ENCODE assay signal across 8 cellular contexts in the genomic region with DNA sequence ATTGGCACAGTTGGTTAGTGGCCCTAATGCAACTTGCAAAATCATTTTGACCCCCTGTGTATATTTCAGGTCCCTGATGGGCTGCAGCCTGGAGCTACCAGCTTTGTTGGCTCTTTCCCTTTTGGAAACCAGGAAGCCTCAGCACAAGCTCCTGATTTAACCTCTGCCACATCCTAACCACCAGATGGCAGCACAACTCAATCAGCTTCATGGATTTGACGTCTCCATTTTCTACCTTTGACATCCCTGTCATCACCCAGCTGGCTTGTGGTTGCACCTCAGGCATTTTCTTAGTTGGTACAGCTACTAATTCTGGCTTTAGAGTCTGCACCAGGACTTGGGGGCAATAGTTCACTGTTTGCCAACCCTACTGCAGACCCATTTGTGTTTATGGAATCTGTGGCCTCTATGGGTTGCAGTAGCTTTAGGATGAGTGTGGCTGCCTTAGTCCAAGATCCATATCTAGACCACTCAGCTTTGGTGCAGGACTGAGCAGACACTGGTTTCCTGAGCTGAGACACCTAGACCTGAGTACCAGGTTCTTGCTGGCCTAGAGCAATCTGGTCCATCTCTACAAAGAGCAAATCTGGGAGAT.
DNase-seq lines count a peak whose midpoint lies in the region; ATAC-seq and TF ChIP-seq lines count a peak whose summit lies in the region.

No MANE protein-coding gene starts in this region.

- no peaks in the 10 kb centered on the region for H3K36me3 Mint-ChIP-seq in activated CD8-positive, alpha-beta T cell treated with anti-CD3 and anti-CD28 coated beads, Interleukin-2, amount 10 ng/mL, durations not matched to agents 7 days and 5 days (ENCODE audit: low read depth)

- POLR2A ChIA-PET in activated CD8-positive, alpha-beta T cell treated with anti-CD3 and anti-CD28 coated beads, Interleukin-2, amount 10 ng/mL, durations not matched to agents 7 days and 5 days (lab: Charles Lee) = no interaction called here

- CTCF ChIA-PET in activated CD8-positive, alpha-beta T cell treated with anti-CD3 and anti-CD28 coated beads, Interleukin-2, amount 10 ng/mL, durations not matched to agents 7 days and 5 days (lab: Charles Lee) = interaction anchor here (0.6 to 2.6 kb wide), 21 partner anchors 9 to 875 kb away, joined by 3 to 34 read pairs (median 3); no protein-coding TSS in a partner anchor

- H3K4me2 ChIP-seq in GM23248 (ENCODE audit: unreplicated experiment) = no peak overlapping the region

- no peaks in the 10 kb centered on the region for H3F3A ChIP-seq in GM23248 (ENCODE audit: insufficient read depth)

- H3K79me2 ChIP-seq in GM23248 (ENCODE audit: insufficient read depth) = no peaks in the 10 kb centered on the region

- H3K4me1 ChIP-seq in GM23248 (ENCODE audit: insufficient read depth) (no peaks in the 10 kb centered on the region), stomach (no peaks in the 10 kb centered on the region)

- no peak overlapping the region for H3K4me3 Mint-ChIP-seq in activated CD8-positive, alpha-beta T cell treated with anti-CD3 and anti-CD28 coated beads, Interleukin-2, amount 10 ng/mL, durations not matched to agents 7 days and 5 days

- intact Hi-C loops in stomach (cut with DNase I; ENCODE audit: low total_unique reads) = loop anchor here (5.0 kb wide), 1 partner anchor 110 kb away; no protein-coding TSS in a partner anchor

- H3K9me3 Mint-ChIP-seq in activated CD8-positive, alpha-beta T cell treated with anti-CD3 and anti-CD28 coated beads, Interleukin-2, amount 10 ng/mL, durations not matched to agents 7 days and 5 days (ENCODE audit: insufficient read depth) = no peaks in the 10 kb centered on the region

- no peak for TF ChIP-seq EP300 in stomach (IDR thresholded peaks at IDR 0.05)

- peak; percentile 33 for ATAC-seq in activated CD8-positive, alpha-beta T cell treated with anti-CD3 and anti-CD28 coated beads, Interleukin-2, amount 10 ng/mL, durations not matched to agents 7 days and 5 days

- no peaks in the 10 kb centered on the region for H3K4me1 Mint-ChIP-seq in activated CD8-positive, alpha-beta T cell treated with anti-CD3 and anti-CD28 coated beads, Interleukin-2, amount 10 ng/mL, durations not matched to agents 7 days and 5 days (ENCODE audit: low read depth)

- no peak overlapping the region for H3K9ac ChIP-seq in GM23248

- in situ Hi-C loops in GM23248 (cut with MboI) = loop anchor here (10.0 kb wide), 1 partner anchor 103 kb away; no protein-coding TSS in a partner anchor

- no peak overlapping the region for H3K27ac Mint-ChIP-seq in activated CD8-positive, alpha-beta T cell treated with anti-CD3 and anti-CD28 coated beads, Interleukin-2, amount 10 ng/mL, durations not matched to agents 7 days and 5 days

- H3K36me3 ChIP-seq in GM23248 (ENCODE audit: low read depth) (no peaks in the 10 kb centered on the region), stomach (no peaks in the 10 kb centered on the region)

- peak; percentile 44 for DNase-seq in stimulated activated CD4-positive, alpha-beta T cell treated with anti-CD3 and anti-CD28 coated beads, Interleukin-15, amount 100 ng/mL, for 24 hours
- DNase-seq in stimulated activated CD4-positive, alpha-beta T cell treated with anti-CD3 and anti-CD28 coated beads, Interleukin-12 subunit alpha, Interleukin-12 subunit beta, amount 100 ng/mL, for 4 hours = no peak
- DNase-seq in GM23248 = peak; percentile 56
- peak; percentile 39 for DNase-seq in LoVo (ENCODE audit: low spot score)
- DNase-seq in activated CD8-positive, alpha-beta T cell treated with anti-CD3 and anti-CD28 coated beads, Interleukin-2, amount 10 ng/mL, durations not matched to agents 7 days and 5 days = peak; percentile 28
- DNase-seq in iPS DF 19.7 (ENCODE audit: low read depth, low spot score) = peak; percentile 33
- no peak for DNase-seq in stomach
- no peak for DNase-seq in activated gamma-delta T cell treated with Interleukin-2 at 50 U/mL for 16 hours

- H3K27me3 Mint-ChIP-seq in activated CD8-positive, alpha-beta T cell treated with anti-CD3 and anti-CD28 coated beads, Interleukin-2, amount 10 ng/mL, durations not matched to agents 7 days and 5 days (ENCODE audit: low read depth) = no peaks in the 10 kb centered on the region

- 6% methylated on average over 1 of the region's 1 CpG for WGBS in GM23248 (ENCODE audit: low coverage in 1 of 2, low lambda C conversion rate in 2 of 2, missing lambda C conversion rate in 2 of 2), 2 experiments
- 3 to 20% (median 5%) methylated on average over 1 of the region's 1 CpG for WGBS in stomach, 5 donors

- H3K27ac ChIP-seq in GM23248 (no peak overlapping the region), stomach (no peak overlapping the region)

- TF ChIP-seq CTCF in stomach (IDR thresholded peaks at IDR 0.05) = peak in 4 of 7 experiments; percentile 29 to 41 (median 32)

- no peaks in the 10 kb centered on the region for H3K9me3 ChIP-seq in GM23248 (ENCODE audit: low read depth)
- H3K9me3 ChIP-seq in stomach = no peaks in the 10 kb centered on the region

- no peak for TF ChIP-seq POLR2A in stomach (IDR thresholded peaks at IDR 0.05)

- no peaks in the 10 kb centered on the region for H4K20me1 ChIP-seq in GM23248 (ENCODE audit: insufficient read depth)

- H3K27me3 ChIP-seq in GM23248 (replicated peaks; ENCODE audit: insufficient read depth) (no peaks in the 10 kb centered on the region), stomach (no peaks in the 10 kb centered on the region)

- no peaks in the 10 kb centered on the region for H3K9me2 ChIP-seq in GM23248 (ENCODE audit: insufficient read depth)

- H3K4me3 ChIP-seq in GM23248 (no peak overlapping the region), stomach (no peak overlapping the region)

- no peak overlapping the region for H2AFZ ChIP-seq in GM23248

Comparison
In these comparisons a context has a peak if more than half of its experiments do, and no peak if none do; other contexts are left out.
1. DNase-seq: peak in stimulated activated CD4-positive, alpha-beta T cell treated with anti-CD3 and anti-CD28 coated beads, Interleukin-15, amount 100 ng/mL, for 24 hours (single experiment), GM23248 (single experiment), LoVo (single experiment), activated CD8-positive, alpha-beta T cell treated with anti-CD3 and anti-CD28 coated beads, Interleukin-2, amount 10 ng/mL, durations not matched to agents 7 days and 5 days (single experiment) and iPS DF 19.7 (single experiment); none in stimulated activated CD4-positive, alpha-beta T cell treated with anti-CD3 and anti-CD28 coated beads, Interleukin-12 subunit alpha, Interleukin-12 subunit beta, amount 100 ng/mL, for 4 hours (single experiment), stomach (single experiment) and activated gamma-delta T cell treated with Interleukin-2 at 50 U/mL for 16 hours (single experiment).